Comparison of ENCODE assay signal across 1 cellular context in the genomic region with DNA sequence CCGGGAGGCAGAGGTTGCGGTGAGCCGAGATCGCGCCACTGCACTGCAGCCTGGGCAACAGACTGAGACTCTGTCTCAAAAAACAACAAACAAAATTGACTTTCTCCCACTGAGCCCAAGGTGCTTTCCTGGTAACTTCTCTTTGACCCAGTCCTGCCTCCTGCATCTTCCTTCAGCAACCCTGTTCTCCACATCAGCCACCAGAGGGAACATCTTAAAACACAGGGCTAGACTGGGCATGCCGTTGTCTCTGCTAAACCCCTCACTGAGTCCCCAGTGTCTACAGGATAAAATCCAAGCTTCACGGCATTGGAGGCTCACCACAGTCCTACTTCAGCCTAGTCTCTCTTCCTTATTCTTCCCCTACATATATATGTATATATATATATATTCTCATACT.
TF ChIP-seq lines count a peak whose summit lies in the region.

No MANE protein-coding gene starts in this region.

TF ChIP-seq in K562, 482 proteins besides CTCF, POLR2A, EP300 and RAD21 (continued from another document):
- TF ChIP-seq, protein P1, sequence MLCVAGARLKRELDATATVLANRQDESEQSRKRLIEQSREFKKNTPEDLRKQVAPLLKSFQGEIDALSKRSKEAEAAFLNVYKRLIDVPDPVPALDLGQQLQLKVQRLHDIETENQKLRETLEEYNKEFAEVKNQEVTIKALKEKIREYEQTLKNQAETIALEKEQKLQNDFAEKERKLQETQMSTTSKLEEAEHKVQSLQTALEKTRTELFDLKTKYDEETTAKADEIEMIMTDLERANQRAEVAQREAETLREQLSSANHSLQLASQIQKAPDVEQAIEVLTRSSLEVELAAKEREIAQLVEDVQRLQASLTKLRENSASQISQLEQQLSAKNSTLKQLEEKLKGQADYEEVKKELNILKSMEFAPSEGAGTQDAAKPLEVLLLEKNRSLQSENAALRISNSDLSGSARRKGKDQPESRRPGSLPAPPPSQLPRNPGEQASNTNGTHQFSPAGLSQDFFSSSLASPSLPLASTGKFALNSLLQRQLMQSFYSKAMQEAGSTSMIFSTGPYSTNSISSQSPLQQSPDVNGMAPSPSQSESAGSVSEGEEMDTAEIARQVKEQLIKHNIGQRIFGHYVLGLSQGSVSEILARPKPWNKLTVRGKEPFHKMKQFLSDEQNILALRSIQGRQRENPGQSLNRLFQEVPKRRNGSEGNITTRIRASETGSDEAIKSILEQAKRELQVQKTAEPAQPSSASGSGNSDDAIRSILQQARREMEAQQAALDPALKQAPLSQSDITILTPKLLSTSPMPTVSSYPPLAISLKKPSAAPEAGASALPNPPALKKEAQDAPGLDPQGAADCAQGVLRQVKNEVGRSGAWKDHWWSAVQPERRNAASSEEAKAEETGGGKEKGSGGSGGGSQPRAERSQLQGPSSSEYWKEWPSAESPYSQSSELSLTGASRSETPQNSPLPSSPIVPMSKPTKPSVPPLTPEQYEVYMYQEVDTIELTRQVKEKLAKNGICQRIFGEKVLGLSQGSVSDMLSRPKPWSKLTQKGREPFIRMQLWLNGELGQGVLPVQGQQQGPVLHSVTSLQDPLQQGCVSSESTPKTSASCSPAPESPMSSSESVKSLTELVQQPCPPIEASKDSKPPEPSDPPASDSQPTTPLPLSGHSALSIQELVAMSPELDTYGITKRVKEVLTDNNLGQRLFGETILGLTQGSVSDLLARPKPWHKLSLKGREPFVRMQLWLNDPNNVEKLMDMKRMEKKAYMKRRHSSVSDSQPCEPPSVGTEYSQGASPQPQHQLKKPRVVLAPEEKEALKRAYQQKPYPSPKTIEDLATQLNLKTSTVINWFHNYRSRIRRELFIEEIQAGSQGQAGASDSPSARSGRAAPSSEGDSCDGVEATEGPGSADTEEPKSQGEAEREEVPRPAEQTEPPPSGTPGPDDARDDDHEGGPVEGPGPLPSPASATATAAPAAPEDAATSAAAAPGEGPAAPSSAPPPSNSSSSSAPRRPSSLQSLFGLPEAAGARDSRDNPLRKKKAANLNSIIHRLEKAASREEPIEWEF (CRISPR knock-in tag; IDR thresholded peaks at IDR 0.05), result no peak
- TF ChIP-seq, protein P2, sequence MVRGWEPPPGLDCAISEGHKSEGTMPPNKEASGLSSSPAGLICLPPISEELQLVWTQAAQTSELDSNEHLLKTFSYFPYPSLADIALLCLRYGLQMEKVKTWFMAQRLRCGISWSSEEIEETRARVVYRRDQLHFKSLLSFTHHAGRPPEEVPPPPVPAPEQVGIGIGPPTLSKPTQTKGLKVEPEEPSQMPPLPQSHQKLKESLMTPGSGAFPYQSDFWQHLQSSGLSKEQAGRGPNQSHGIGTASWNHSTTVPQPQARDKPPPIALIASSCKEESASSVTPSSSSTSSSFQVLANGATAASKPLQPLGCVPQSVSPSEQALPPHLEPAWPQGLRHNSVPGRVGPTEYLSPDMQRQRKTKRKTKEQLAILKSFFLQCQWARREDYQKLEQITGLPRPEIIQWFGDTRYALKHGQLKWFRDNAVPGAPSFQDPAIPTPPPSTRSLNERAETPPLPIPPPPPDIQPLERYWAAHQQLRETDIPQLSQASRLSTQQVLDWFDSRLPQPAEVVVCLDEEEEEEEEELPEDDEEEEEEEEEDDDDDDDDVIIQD (CRISPR knock-in tag; IDR thresholded peaks at IDR 0.05), result no peak
- TF ChIP-seq, protein P3, sequence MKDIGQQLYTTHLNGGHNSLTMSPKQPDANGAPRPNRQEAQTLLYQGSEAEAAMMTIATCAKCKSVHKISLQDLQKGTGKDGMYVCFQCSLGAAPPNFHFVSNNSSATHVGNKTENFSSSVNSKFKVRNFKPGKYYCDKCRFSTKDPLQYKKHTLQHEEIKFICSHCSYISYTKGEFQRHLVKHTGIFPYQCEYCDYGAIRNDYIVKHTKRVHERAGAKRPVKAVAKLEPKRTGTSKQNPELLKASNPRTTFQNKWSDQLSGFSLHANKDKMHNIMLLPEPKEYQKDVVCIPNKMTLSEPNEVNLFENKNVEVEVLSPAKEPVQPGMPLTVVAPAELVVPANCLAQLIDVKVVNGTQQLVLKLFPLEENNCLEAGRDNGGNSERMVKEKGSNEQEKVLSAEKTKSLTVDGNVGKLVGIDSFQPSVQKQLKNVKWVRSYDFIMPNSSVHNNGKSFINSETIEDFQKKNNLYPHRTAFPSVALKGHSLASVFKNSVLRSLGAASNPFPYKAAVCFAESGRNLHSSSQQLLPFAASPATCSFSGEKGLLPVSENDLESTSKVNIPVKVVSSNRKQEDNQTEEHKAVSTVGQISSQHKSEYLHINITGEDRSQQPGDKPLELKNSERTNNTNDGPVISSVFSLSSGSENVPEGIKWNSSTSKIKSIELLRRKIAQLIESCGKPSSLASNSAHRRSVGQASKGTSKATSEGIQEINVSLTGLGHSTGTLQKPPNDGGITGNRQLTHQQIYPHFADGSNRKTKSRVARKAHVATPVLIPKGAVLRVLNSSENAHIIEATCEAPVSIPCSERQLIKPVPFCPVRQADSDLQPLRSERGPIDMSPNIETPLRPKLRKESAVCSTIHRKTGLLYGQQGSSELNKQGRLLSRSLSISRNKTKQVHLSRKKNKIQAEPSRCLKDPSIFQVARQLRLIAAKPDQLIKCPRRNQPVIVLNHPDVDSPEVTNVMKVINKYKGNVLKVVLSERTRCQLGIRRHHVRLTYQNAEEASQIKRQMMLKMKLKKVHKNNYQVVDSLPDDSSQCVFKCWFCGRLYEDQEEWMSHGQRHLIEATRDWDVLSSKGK (CRISPR knock-in tag; IDR thresholded peaks at IDR 0.05), result no peak
- TF ChIP-seq, protein P4, sequence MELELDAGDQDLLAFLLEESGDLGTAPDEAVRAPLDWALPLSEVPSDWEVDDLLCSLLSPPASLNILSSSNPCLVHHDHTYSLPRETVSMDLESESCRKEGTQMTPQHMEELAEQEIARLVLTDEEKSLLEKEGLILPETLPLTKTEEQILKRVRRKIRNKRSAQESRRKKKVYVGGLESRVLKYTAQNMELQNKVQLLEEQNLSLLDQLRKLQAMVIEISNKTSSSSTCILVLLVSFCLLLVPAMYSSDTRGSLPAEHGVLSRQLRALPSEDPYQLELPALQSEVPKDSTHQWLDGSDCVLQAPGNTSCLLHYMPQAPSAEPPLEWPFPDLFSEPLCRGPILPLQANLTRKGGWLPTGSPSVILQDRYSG (tag; conservative IDR thresholded peaks at IDR 0.05; ENCODE audit: low read depth), result no peak
- TF ChIP-seq COPS2 (conservative IDR thresholded peaks at IDR 0.05), result no peak
- no peak for TF ChIP-seq LARP7 (IDR thresholded peaks at IDR 0.05)
- TF ChIP-seq, protein P5, sequence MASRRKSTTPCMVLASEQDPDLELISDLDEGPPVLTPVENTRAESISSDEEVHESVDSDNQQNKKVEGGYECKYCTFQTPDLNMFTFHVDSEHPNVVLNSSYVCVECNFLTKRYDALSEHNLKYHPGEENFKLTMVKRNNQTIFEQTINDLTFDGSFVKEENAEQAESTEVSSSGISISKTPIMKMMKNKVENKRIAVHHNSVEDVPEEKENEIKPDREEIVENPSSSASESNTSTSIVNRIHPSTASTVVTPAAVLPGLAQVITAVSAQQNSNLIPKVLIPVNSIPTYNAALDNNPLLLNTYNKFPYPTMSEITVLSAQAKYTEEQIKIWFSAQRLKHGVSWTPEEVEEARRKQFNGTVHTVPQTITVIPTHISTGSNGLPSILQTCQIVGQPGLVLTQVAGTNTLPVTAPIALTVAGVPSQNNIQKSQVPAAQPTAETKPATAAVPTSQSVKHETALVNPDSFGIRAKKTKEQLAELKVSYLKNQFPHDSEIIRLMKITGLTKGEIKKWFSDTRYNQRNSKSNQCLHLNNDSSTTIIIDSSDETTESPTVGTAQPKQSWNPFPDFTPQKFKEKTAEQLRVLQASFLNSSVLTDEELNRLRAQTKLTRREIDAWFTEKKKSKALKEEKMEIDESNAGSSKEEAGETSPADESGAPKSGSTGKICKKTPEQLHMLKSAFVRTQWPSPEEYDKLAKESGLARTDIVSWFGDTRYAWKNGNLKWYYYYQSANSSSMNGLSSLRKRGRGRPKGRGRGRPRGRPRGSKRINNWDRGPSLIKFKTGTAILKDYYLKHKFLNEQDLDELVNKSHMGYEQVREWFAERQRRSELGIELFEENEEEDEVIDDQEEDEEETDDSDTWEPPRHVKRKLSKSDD (conservative IDR thresholded peaks at IDR 0.05; ENCODE audit: low read length), result no peak
- no peak for TF ChIP-seq DDX20 (tag; IDR thresholded peaks at IDR 0.05; ENCODE audit: low read depth)
- TF ChIP-seq, protein P6, sequence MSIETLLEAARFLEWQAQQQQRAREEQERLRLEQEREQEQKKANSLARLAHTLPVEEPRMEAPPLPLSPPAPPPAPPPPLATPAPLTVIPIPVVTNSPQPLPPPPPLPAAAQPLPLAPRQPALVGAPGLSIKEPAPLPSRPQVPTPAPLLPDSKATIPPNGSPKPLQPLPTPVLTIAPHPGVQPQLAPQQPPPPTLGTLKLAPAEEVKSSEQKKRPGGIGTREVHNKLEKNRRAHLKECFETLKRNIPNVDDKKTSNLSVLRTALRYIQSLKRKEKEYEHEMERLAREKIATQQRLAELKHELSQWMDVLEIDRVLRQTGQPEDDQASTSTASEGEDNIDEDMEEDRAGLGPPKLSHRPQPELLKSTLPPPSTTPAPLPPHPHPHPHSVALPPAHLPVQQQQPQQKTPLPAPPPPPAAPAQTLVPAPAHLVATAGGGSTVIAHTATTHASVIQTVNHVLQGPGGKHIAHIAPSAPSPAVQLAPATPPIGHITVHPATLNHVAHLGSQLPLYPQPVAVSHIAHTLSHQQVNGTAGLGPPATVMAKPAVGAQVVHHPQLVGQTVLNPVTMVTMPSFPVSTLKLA (conservative IDR thresholded peaks at IDR 0.05), result no peak
- TF ChIP-seq NFATC3 (IDR thresholded peaks at IDR 0.05), result no peak
